Comparison of ENCODE assay signal across 1 cellular context in the genomic region with DNA sequence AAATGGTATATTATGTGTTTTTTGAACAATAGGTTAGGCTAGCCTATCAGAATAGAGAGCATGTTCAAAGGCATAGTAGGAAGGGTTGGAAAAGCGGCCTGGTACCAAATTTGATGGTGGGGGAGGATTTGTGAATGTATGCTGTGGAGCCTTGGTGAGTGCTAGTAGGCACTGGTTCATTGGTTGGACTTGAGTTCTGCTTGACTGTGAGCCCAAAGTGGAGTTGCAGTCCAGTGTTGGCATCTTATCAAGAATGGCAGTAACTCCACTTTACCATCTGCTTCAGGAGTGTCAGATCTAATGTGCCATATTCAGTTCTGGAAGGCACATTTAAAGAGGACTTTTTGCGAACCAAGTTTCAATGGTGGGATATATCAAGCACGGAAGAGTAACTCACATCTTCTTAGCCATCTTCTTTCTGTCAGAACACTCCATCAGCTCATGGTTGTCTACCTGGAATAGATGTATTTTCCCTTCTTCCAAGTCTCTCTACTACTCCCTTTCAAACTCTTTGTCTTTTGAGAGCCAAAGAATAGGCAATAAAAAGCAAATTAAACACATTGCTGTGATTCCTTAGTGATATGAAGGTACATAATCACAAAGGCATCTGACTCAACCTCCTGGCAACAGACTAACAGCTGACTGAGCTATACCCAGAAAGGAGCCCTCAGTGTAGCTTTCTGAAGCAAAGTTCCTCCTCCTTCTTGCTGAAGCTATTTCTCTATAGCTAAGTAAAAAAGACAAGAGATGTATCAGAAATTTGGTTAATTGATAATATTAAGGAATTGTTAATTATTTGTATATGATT.
TF ChIP-seq lines count a peak whose summit lies in the region.

No MANE protein-coding gene starts in this region.

TF ChIP-seq in K562, 482 proteins besides CTCF, POLR2A, EP300 and RAD21 (continued from another document):
- no peak for TF ChIP-seq NR4A1 (CRISPR knock-in tag; IDR thresholded peaks at IDR 0.05)
- 0 out of 2 replicates have a peak, but pooled peaks have one; percentile 57 for TF ChIP-seq NR4A1 (tag; IDR thresholded peaks at IDR 0.05)
- TF ChIP-seq MAFF (IDR thresholded peaks at IDR 0.05; ENCODE audit: low read length) = no peak
- TF ChIP-seq, protein P1, sequence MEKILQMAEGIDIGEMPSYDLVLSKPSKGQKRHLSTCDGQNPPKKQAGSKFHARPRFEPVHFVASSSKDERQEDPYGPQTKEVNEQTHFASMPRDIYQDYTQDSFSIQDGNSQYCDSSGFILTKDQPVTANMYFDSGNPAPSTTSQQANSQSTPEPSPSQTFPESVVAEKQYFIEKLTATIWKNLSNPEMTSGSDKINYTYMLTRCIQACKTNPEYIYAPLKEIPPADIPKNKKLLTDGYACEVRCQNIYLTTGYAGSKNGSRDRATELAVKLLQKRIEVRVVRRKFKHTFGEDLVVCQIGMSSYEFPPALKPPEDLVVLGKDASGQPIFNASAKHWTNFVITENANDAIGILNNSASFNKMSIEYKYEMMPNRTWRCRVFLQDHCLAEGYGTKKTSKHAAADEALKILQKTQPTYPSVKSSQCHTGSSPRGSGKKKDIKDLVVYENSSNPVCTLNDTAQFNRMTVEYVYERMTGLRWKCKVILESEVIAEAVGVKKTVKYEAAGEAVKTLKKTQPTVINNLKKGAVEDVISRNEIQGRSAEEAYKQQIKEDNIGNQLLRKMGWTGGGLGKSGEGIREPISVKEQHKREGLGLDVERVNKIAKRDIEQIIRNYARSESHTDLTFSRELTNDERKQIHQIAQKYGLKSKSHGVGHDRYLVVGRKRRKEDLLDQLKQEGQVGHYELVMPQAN (IDR thresholded peaks at IDR 0.05; ENCODE audit: borderline replicate concordance) = no peak
- TF ChIP-seq, protein P2, sequence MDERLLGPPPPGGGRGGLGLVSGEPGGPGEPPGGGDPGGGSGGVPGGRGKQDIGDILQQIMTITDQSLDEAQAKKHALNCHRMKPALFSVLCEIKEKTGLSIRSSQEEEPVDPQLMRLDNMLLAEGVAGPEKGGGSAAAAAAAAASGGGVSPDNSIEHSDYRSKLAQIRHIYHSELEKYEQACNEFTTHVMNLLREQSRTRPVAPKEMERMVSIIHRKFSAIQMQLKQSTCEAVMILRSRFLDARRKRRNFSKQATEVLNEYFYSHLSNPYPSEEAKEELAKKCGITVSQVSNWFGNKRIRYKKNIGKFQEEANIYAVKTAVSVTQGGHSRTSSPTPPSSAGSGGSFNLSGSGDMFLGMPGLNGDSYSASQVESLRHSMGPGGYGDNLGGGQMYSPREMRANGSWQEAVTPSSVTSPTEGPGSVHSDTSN (CRISPR knock-in tag; IDR thresholded peaks at IDR 0.05; ENCODE audit: low read depth) = no peak
- TF ChIP-seq, protein P2 (tag; conservative IDR thresholded peaks at IDR 0.05; ENCODE audit: low read depth) = no peak
- TF ChIP-seq BRF1 (IDR thresholded peaks at IDR 0.05; ENCODE audit: borderline replicate concordance, extremely low read depth, insufficient read length) = no peak
- no peak for TF ChIP-seq ZNF77 (CRISPR knock-in tag; IDR thresholded peaks at IDR 0.05)
- no peak for TF ChIP-seq FUS (optimal IDR thresholded peaks at IDR 0.05; ENCODE audit: low read depth, low read length)
- TF ChIP-seq BRD9 (IDR thresholded peaks at IDR 0.05; ENCODE audit: low read depth, partially characterized antibody) = no peak
- no peak for TF ChIP-seq HDAC3 (IDR thresholded peaks at IDR 0.05; ENCODE audit: borderline replicate concordance, partially characterized antibody)
- TF ChIP-seq, protein P3, sequence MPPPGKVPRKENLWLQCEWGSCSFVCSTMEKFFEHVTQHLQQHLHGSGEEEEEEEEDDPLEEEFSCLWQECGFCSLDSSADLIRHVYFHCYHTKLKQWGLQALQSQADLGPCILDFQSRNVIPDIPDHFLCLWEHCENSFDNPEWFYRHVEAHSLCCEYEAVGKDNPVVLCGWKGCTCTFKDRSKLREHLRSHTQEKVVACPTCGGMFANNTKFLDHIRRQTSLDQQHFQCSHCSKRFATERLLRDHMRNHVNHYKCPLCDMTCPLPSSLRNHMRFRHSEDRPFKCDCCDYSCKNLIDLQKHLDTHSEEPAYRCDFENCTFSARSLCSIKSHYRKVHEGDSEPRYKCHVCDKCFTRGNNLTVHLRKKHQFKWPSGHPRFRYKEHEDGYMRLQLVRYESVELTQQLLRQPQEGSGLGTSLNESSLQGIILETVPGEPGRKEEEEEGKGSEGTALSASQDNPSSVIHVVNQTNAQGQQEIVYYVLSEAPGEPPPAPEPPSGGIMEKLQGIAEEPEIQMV (tag; conservative IDR thresholded peaks at IDR 0.05; ENCODE audit: low read depth) = no peak
- no peak for TF ChIP-seq ZNF212 (CRISPR knock-in tag; IDR thresholded peaks at IDR 0.05)
- no peak for TF ChIP-seq TCF7 (IDR thresholded peaks at IDR 0.05; ENCODE audit: borderline replicate concordance)
- TF ChIP-seq, protein P4, sequence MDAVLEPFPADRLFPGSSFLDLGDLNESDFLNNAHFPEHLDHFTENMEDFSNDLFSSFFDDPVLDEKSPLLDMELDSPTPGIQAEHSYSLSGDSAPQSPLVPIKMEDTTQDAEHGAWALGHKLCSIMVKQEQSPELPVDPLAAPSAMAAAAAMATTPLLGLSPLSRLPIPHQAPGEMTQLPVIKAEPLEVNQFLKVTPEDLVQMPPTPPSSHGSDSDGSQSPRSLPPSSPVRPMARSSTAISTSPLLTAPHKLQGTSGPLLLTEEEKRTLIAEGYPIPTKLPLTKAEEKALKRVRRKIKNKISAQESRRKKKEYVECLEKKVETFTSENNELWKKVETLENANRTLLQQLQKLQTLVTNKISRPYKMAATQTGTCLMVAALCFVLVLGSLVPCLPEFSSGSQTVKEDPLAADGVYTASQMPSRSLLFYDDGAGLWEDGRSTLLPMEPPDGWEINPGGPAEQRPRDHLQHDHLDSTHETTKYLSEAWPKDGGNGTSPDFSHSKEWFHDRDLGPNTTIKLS (IDR thresholded peaks at IDR 0.05; ENCODE audit: borderline replicate concordance, low read depth) = no peak
- TF ChIP-seq, protein P5, sequence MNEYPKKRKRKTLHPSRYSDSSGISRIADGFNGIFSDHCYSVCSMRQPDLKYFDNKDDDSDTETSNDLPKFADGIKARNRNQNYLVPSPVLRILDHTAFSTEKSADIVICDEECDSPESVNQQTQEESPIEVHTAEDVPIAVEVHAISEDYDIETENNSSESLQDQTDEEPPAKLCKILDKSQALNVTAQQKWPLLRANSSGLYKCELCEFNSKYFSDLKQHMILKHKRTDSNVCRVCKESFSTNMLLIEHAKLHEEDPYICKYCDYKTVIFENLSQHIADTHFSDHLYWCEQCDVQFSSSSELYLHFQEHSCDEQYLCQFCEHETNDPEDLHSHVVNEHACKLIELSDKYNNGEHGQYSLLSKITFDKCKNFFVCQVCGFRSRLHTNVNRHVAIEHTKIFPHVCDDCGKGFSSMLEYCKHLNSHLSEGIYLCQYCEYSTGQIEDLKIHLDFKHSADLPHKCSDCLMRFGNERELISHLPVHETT (CRISPR knock-in tag; conservative IDR thresholded peaks at IDR 0.05 in 1 of 2, IDR thresholded peaks at IDR 0.05 in 1 of 2) = peak in 1 of 2 experiments; percentile 45; a peak in 2 of 4 replicates
- TF ChIP-seq DPF2 (IDR thresholded peaks at IDR 0.05) = no peak
- no peak for TF ChIP-seq GATA2 (CRISPR knock-in tag; IDR thresholded peaks at IDR 0.05)
- TF ChIP-seq, protein P6, sequence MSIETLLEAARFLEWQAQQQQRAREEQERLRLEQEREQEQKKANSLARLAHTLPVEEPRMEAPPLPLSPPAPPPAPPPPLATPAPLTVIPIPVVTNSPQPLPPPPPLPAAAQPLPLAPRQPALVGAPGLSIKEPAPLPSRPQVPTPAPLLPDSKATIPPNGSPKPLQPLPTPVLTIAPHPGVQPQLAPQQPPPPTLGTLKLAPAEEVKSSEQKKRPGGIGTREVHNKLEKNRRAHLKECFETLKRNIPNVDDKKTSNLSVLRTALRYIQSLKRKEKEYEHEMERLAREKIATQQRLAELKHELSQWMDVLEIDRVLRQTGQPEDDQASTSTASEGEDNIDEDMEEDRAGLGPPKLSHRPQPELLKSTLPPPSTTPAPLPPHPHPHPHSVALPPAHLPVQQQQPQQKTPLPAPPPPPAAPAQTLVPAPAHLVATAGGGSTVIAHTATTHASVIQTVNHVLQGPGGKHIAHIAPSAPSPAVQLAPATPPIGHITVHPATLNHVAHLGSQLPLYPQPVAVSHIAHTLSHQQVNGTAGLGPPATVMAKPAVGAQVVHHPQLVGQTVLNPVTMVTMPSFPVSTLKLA (conservative IDR thresholded peaks at IDR 0.05) = no peak
- TF ChIP-seq, protein P7, sequence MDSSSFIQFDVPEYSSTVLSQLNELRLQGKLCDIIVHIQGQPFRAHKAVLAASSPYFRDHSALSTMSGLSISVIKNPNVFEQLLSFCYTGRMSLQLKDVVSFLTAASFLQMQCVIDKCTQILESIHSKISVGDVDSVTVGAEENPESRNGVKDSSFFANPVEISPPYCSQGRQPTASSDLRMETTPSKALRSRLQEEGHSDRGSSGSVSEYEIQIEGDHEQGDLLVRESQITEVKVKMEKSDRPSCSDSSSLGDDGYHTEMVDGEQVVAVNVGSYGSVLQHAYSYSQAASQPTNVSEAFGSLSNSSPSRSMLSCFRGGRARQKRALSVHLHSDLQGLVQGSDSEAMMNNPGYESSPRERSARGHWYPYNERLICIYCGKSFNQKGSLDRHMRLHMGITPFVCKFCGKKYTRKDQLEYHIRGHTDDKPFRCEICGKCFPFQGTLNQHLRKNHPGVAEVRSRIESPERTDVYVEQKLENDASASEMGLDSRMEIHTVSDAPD (CRISPR knock-in tag; IDR thresholded peaks at IDR 0.05) = no peak
- TF ChIP-seq ZEB2 (IDR thresholded peaks at IDR 0.05) = no peak
- TF ChIP-seq DACH1 (IDR thresholded peaks at IDR 0.05; ENCODE audit: partially characterized antibody) = peak; percentile 19
- no peak for TF ChIP-seq SRSF3 (IDR thresholded peaks at IDR 0.05; ENCODE audit: insufficient read depth, low read length)
- no peak for TF ChIP-seq FOSL1 (tag; conservative IDR thresholded peaks at IDR 0.05)
- no peak for TF ChIP-seq NRF1 (conservative IDR thresholded peaks at IDR 0.05 in 1 of 2, IDR thresholded peaks at IDR 0.05 in 1 of 2)
- TF ChIP-seq CHD1 (IDR thresholded peaks at IDR 0.05; ENCODE audit: low read length) = peak; percentile 58
- no peak for TF ChIP-seq ZC3H11A (IDR thresholded peaks at IDR 0.05; ENCODE audit: low read depth, low read length)
- TF ChIP-seq MAZ (CRISPR knock-in tag; conservative IDR thresholded peaks at IDR 0.05 in 1 of 2, IDR thresholded peaks at IDR 0.05 in 1 of 2) = no peak
- no peak for TF ChIP-seq ILK (tag; IDR thresholded peaks at IDR 0.05; ENCODE audit: borderline replicate concordance, low read depth)
- TF ChIP-seq, protein P8, sequence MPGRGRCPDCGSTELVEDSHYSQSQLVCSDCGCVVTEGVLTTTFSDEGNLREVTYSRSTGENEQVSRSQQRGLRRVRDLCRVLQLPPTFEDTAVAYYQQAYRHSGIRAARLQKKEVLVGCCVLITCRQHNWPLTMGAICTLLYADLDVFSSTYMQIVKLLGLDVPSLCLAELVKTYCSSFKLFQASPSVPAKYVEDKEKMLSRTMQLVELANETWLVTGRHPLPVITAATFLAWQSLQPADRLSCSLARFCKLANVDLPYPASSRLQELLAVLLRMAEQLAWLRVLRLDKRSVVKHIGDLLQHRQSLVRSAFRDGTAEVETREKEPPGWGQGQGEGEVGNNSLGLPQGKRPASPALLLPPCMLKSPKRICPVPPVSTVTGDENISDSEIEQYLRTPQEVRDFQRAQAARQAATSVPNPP (IDR thresholded peaks at IDR 0.05; ENCODE audit: borderline replicate concordance, insufficient read depth, insufficient read length) = no peak
- TF ChIP-seq, protein P9, sequence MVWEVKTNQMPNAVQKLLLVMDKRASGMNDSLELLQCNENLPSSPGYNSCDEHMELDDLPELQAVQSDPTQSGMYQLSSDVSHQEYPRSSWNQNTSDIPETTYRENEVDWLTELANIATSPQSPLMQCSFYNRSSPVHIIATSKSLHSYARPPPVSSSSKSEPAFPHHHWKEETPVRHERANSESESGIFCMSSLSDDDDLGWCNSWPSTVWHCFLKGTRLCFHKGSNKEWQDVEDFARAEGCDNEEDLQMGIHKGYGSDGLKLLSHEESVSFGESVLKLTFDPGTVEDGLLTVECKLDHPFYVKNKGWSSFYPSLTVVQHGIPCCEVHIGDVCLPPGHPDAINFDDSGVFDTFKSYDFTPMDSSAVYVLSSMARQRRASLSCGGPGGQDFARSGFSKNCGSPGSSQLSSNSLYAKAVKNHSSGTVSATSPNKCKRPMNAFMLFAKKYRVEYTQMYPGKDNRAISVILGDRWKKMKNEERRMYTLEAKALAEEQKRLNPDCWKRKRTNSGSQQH (CRISPR knock-in tag; IDR thresholded peaks at IDR 0.05) = no peak
- 0 out of 2 replicates have a peak, but pooled peaks have one; percentile 23 for TF ChIP-seq RBFOX2 (IDR thresholded peaks at IDR 0.05; ENCODE audit: low read depth, low read length)
- TF ChIP-seq BACH1 (tag; IDR thresholded peaks at IDR 0.05) = peak; percentile 25; the same call in 1 of the 2 replicates
- TF ChIP-seq ZNF133 (CRISPR knock-in tag; IDR thresholded peaks at IDR 0.05) = no peak
- TF ChIP-seq, protein P10, sequence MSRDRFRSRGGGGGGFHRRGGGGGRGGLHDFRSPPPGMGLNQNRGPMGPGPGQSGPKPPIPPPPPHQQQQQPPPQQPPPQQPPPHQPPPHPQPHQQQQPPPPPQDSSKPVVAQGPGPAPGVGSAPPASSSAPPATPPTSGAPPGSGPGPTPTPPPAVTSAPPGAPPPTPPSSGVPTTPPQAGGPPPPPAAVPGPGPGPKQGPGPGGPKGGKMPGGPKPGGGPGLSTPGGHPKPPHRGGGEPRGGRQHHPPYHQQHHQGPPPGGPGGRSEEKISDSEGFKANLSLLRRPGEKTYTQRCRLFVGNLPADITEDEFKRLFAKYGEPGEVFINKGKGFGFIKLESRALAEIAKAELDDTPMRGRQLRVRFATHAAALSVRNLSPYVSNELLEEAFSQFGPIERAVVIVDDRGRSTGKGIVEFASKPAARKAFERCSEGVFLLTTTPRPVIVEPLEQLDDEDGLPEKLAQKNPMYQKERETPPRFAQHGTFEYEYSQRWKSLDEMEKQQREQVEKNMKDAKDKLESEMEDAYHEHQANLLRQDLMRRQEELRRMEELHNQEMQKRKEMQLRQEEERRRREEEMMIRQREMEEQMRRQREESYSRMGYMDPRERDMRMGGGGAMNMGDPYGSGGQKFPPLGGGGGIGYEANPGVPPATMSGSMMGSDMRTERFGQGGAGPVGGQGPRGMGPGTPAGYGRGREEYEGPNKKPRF (IDR thresholded peaks at IDR 0.05; ENCODE audit: low read depth, low read length) = no peak
- TF ChIP-seq POLR2H (tag; IDR thresholded peaks at IDR 0.05; ENCODE audit: low read depth) = no peak
- TF ChIP-seq HDGF (IDR thresholded peaks at IDR 0.05) = 0 out of 2 replicates have a peak, but pooled peaks have one; percentile 17
